ENCODE assay signal across 21 cellular contexts in genomic region chr1:200527670-200528069, GRCh38.
"Had no signal": no experiment of that assay in that cellular context is flagged by ENCODE, and none has a peak within 500 bp of the region (broad histone marks: within the 10 kb centered on the region; RNA-seq: fewer than 3 reads in every experiment).

No MANE protein-coding gene starts in this region.

- H3K4me1 ChIP-seq: pancreas had no signal

- H3K4me2 ChIP-seq: hepatocyte, neural progenitor cell, smooth muscle cell had no signal

- H3K9ac ChIP-seq: neural progenitor cell had no signal

- DNase-seq: effector memory CD4-positive, alpha-beta T cell; foreskin melanocyte; head of caudate nucleus; kidney; left colon; left ventricle myocardium superior; mesendoderm; natural killer cell; nucleus accumbens; pancreas; right cardiac atrium; stimulated activated CD4-positive, alpha-beta T cell treated with anti-CD3 and anti-CD28 coated beads, Interleukin-2, amount 100 ng/mL, for 48 hours; stimulated activated CD8-positive, alpha-beta memory T cell treated with anti-CD3 and anti-CD28 coated beads, Interleukin-4, amount 100 ng/mL, for 48 hours had no signal

- H3K27ac ChIP-seq: epithelial cell of prostate, esophagus muscularis mucosa, hepatocyte, neural progenitor cell, pancreas, tibial nerve had no signal

- ATAC-seq: left colon; left ventricle myocardium superior; natural killer cell; pancreas; right cardiac atrium; stimulated activated effector memory CD8-positive, alpha-beta T cell treated with anti-CD3 and anti-CD28 coated beads, Interleukin-12 subunit alpha, Interleukin-12 subunit beta, amount 100 ng/mL, for 72 hours had no signal

- H3K9me3 ChIP-seq: esophagus muscularis mucosa, pancreas, tibial nerve had no signal

- H3K36me3 ChIP-seq: esophagus muscularis mucosa, neural progenitor cell, pancreas, tibial nerve had no signal

- H2AFZ ChIP-seq: hepatocyte, neural progenitor cell had no signal

- H3K27me3 ChIP-seq: esophagus muscularis mucosa, hepatocyte, neural progenitor cell, pancreas, tibial nerve had no signal

- H3K79me2 ChIP-seq: hepatocyte had no signal

- H3K4me3 ChIP-seq: esophagus muscularis mucosa, hepatocyte, lung, neural progenitor cell, pancreas, smooth muscle cell, tibial nerve had no signal
